In genomic region chr1:1911390-1912041, GRCh38 we compare ENCODE assay signal across 31 cellular contexts. TPM values are rescaled to one million over a fixed set of nuclear protein-coding genes. Genes with fewer than 3 reads are reported as not detected.
DNase-seq lines count a peak whose midpoint lies in the region; ATAC-seq, FAIRE-seq and TF ChIP-seq lines count a peak whose summit lies in the region.
"Had no signal": no experiment of that assay in that cellular context is flagged by ENCODE, and none has a peak within 500 bp of the region (broad histone marks: within the 10 kb centered on the region; RNA-seq: fewer than 3 reads in every experiment).

No MANE protein-coding gene starts in this region.

- H3K4ac ChIP-seq in H9 (ENCODE audit: low read depth, low read length) (no peak overlapping the region), H1 (replicated peaks; ENCODE audit: insufficient read length, low read depth, low read length) (peak overlapping the region; percentile 91)

- H4K8ac ChIP-seq in H9 (replicated peaks; ENCODE audit: insufficient read length, low read depth, low read length) (no peak overlapping the region), H1 (ENCODE audit: extremely low read depth, insufficient read depth, low read length) (no peak overlapping the region; the same call in 1 of the 2 replicates)

- H2BK12ac ChIP-seq in H9 (ENCODE audit: insufficient read length, low read depth, low read length) (no peak overlapping the region), H1 (ENCODE audit: low read depth, low read length) (0 out of 2 replicates have a peak overlapping the region, but pooled peaks have one; percentile 17)

- no peak for DNase-seq in activated naive CD4-positive, alpha-beta T cell treated with anti-CD3 and anti-CD28 coated beads, Interleukin-2, amount 10 ng/mL, durations not matched to agents 7 days and 5 days
- no peak for DNase-seq in activated naive CD4-positive, alpha-beta T cell treated with anti-CD3 and anti-CD28 coated beads, Interleukin-2, amount 50 U/mL, for 72 hours (ENCODE audit: low spot score in 2 of 2)
- DNase-seq in H9, result peak; percentile 27
- no peak for DNase-seq in H1 (ENCODE audit: low read depth in 1 of 2, low spot score in 2 of 2)
- DNase-seq in neural progenitor cell (ENCODE audit: low spot score), result no peak
- DNase-seq in NCI-H1048 (lab: John Stamatoyannopoulos, UW), result no peak
- no peak for DNase-seq in 8988T
- DNase-seq in lower lobe of right lung, result no peak
- DNase-seq: activated CD4-positive, alpha-beta T cell treated with anti-CD3 and anti-CD28 coated beads, Interleukin-2, amount 50 U/mL, for 4 hours; Calu3; cerebellar nuclear complex; DMS79 treated with DMSO at 0.1 percent for 48 hours; heart right ventricle; NCI-H1417; NCI-H2029 treated with DMSO at 0.1 percent for 48 hours; NCI-H526 treated with DMSO at 0.1 percent for 48 hours; PC-9; SHP77 treated with DMSO at 0.1 percent for 48 hours; substantia nigra; T-helper 9 cell; upper lobe of right lung; WERI-Rb-1 had no signal

- H4K20me1 ChIP-seq in H9 (ENCODE audit: control insufficient read depth, insufficient read depth, insufficient read length) (no peaks in the 10 kb centered on the region), H1 (replicated peaks in 1 of 2; ENCODE audit: control insufficient read depth in 1 of 2, insufficient read depth in 2 of 2, low read length in 2 of 2) (no peaks in the 10 kb centered on the region), neural progenitor cell (ENCODE audit: low read depth) (no peaks in the 10 kb centered on the region)
- H4K20me1 ChIP-seq: BLaER1 had no signal

- ATAC-seq in activated naive CD4-positive, alpha-beta T cell treated with anti-CD3 and anti-CD28 coated beads, Interleukin-2, amount 50 U/mL, for 72 hours, result no peak
- no peak for ATAC-seq in lower lobe of right lung
- ATAC-seq: activated T-helper 17 cell treated with anti-CD3 and anti-CD28 coated beads, Interleukin-2, amount 50 U/mL, for 72 hours; heart right ventricle; K562; upper lobe of right lung had no signal

- H3K79me2 ChIP-seq in H9 (ENCODE audit: insufficient read depth, low read length) (no peaks in the 10 kb centered on the region), H1 (ENCODE audit: control insufficient read depth in 1 of 2, insufficient read depth in 2 of 2, low read length in 2 of 2) (no peaks in the 10 kb centered on the region), neural progenitor cell (ENCODE audit: low read depth) (no peaks in the 10 kb centered on the region)

- H2BK120ac ChIP-seq in H9 (ENCODE audit: low read depth, low read length, poor library complexity, severe bottlenecking) (no peak overlapping the region), H1 (replicated peaks; ENCODE audit: low read depth, low read length) (no peak overlapping the region)

- H3K9me3 ChIP-seq in H9 (ENCODE audit: control insufficient read depth, low read depth, low read length), result no peaks in the 10 kb centered on the region
- H3K9me3 ChIP-seq in H1 (ENCODE audit: insufficient read depth in 2 of 2, low read depth in 1 of 2, low read length in 1 of 2), result no peaks in the 10 kb centered on the region
- H3K9me3 ChIP-seq in neural progenitor cell (ENCODE audit: low read depth), result no peaks in the 10 kb centered on the region
- no peaks in the 10 kb centered on the region for H3K9me3 ChIP-seq in lower lobe of right lung
- H3K9me3 ChIP-seq: BLaER1, HAP-1, heart right ventricle, upper lobe of right lung had no signal

- no peak overlapping the region for H3K56ac ChIP-seq in H9 (ENCODE audit: insufficient read length, low read depth, low read length)
- H3K56ac ChIP-seq in H1 (replicated peaks; ENCODE audit: insufficient read length, low read depth, low read length), result no peak overlapping the region

- peaks cover 6% of the 10 kb centered on the region for H3K23me2 ChIP-seq in H9 (ENCODE audit: insufficient read length, low read depth, low read length, poor library complexity, severe bottlenecking)
- H3K23me2 ChIP-seq in H1 (ENCODE audit: low read depth, low read length), result peaks cover 5% of the 10 kb centered on the region; the same call in 1 of the 2 replicates

- H3K36me3 ChIP-seq in H1 (ENCODE audit: control insufficient read depth in 2 of 4, insufficient read depth in 4 of 4, low read length in 3 of 4) (no peaks in the 10 kb centered on the region), neural progenitor cell (no peaks in the 10 kb centered on the region), lower lobe of right lung (no peaks in the 10 kb centered on the region)
- H3K36me3 ChIP-seq: BLaER1, HAP-1, heart right ventricle, upper lobe of right lung, WERI-Rb-1 had no signal

- H3K4me3 Mint-ChIP-seq in activated naive CD4-positive, alpha-beta T cell treated with anti-CD3 and anti-CD28 coated beads, Interleukin-2, amount 10 ng/mL, durations not matched to agents 7 days and 5 days, result peak overlapping the region; percentile 12
- H3K4me3 Mint-ChIP-seq in H9 (peak overlapping the region in 1 of 2 experiments; percentile 56; a peak in 2 of 5 replicates), neural progenitor cell (peak overlapping the region; percentile 74)
- H3K4me3 Mint-ChIP-seq: activated T-helper 17 cell treated with anti-CD3 and anti-CD28 coated beads, Interleukin-2, amount 50 U/mL, for 72 hours had no signal

- peaks cover 42% of the 10 kb centered on the region for H3K27me3 Mint-ChIP-seq in activated naive CD4-positive, alpha-beta T cell treated with anti-CD3 and anti-CD28 coated beads, Interleukin-2, amount 10 ng/mL, durations not matched to agents 7 days and 5 days
- H3K27me3 Mint-ChIP-seq in H9 (ENCODE audit: low read depth) (peaks cover 2% of the 10 kb centered on the region; the same call in 1 of the 2 replicates), neural progenitor cell (ENCODE audit: insufficient read depth, low read depth) (peaks cover 13% of the 10 kb centered on the region)
- H3K27me3 Mint-ChIP-seq: activated T-helper 17 cell treated with anti-CD3 and anti-CD28 coated beads, Interleukin-2, amount 50 U/mL, for 72 hours had no signal

- intact Hi-C loops in lower lobe of right lung (cut with DNase I), result no loop called here

- no peak overlapping the region for H3K27ac ChIP-seq in H9 (ENCODE audit: insufficient read length, low read depth, low read length)
- H3K27ac ChIP-seq in H1 (ENCODE audit: low read depth, low read length), result no peak overlapping the region
- no peak overlapping the region for H3K27ac ChIP-seq in neural progenitor cell
- H3K27ac ChIP-seq in lower lobe of right lung, result no peak overlapping the region
- H3K27ac ChIP-seq: BLaER1, heart right ventricle, PC-9, upper lobe of right lung, WERI-Rb-1 had no signal

- WGBS in H9 (ENCODE audit: extremely low coverage, insufficient read length, low lambda C conversion rate), result no CpG with 5 or more reads among the region's 11 CpGs
- WGBS in H1 (ENCODE audit: extremely low coverage in 1 of 2, insufficient coverage in 1 of 2, insufficient read length in 1 of 2, insufficient replicate concordance in 2 of 2, low coverage in 1 of 2, low lambda C conversion rate in 2 of 2, missing lambda C conversion rate in 1 of 2), 2 experiments, result 94% methylated on average over 11 of the region's 11 CpGs; no CpG with 5 or more reads in 1 of the 2 experiments

- peak overlapping the region; percentile 62 for H3K27ac Mint-ChIP-seq in activated naive CD4-positive, alpha-beta T cell treated with anti-CD3 and anti-CD28 coated beads, Interleukin-2, amount 10 ng/mL, durations not matched to agents 7 days and 5 days
- H3K27ac Mint-ChIP-seq in activated naive CD4-positive, alpha-beta T cell treated with anti-CD3 and anti-CD28 coated beads, Interleukin-2, amount 50 U/mL, for 72 hours, result no peak overlapping the region
- H3K27ac Mint-ChIP-seq in H9 (peak overlapping the region in 1 of 3 experiments; percentile 82; a peak in 1 of 7 replicates), neural progenitor cell (no peak overlapping the region)
- H3K27ac Mint-ChIP-seq: activated T-helper 17 cell treated with anti-CD3 and anti-CD28 coated beads, Interleukin-2, amount 50 U/mL, for 72 hours had no signal

- H3T11ph ChIP-seq in H9 (ENCODE audit: low read length), result no peak overlapping the region

- H3K4me2 ChIP-seq in H9 (ENCODE audit: insufficient read depth, insufficient read length, low read length) (no peak overlapping the region), H1 (ENCODE audit: insufficient read depth in 1 of 2, low read depth in 2 of 2, low read length in 2 of 2) (no peak overlapping the region), neural progenitor cell (no peak overlapping the region)
- H3K4me2 ChIP-seq: PC-9, smooth muscle cell had no signal

- no peaks in the 10 kb centered on the region for H3K36me3 Mint-ChIP-seq in activated naive CD4-positive, alpha-beta T cell treated with anti-CD3 and anti-CD28 coated beads, Interleukin-2, amount 10 ng/mL, durations not matched to agents 7 days and 5 days
- H3K36me3 Mint-ChIP-seq in activated naive CD4-positive, alpha-beta T cell treated with anti-CD3 and anti-CD28 coated beads, Interleukin-2, amount 50 U/mL, for 72 hours, result no peaks in the 10 kb centered on the region
- H3K36me3 Mint-ChIP-seq in H9 (ENCODE audit: insufficient read depth in 1 of 3, low read depth in 3 of 3) (no peaks in the 10 kb centered on the region), neural progenitor cell (no peaks in the 10 kb centered on the region)

- POLR2A ChIA-PET in H1 (lab: Charles Lee; ENCODE audit: partially characterized antibody), result interaction anchor here (1.2 to 1.3 kb wide), 2 partner anchors 17 to 132 kb away, joined by 3 to 4 read pairs; no protein-coding TSS in a partner anchor

- no peak overlapping the region for H2AK5ac ChIP-seq in H9 (ENCODE audit: insufficient read length, low read length)
- no peak overlapping the region; the same call in 1 of the 2 replicates for H2AK5ac ChIP-seq in H1 (ENCODE audit: low read depth, low read length)

- H3K14ac ChIP-seq in H9 (ENCODE audit: insufficient read depth, low read length) (no peak overlapping the region), H1 (ENCODE audit: insufficient read length) (no peak overlapping the region)

- H2BK20ac ChIP-seq in H9 (ENCODE audit: low read depth, low read length, poor library complexity, severe bottlenecking) (no peak overlapping the region), H1 (ENCODE audit: low read length) (no peak overlapping the region)

- H3F3A ChIP-seq in neural progenitor cell (ENCODE audit: low read depth), result peaks cover 9% of the 10 kb centered on the region

- no peaks in the 10 kb centered on the region for H3K9me3 Mint-ChIP-seq in activated naive CD4-positive, alpha-beta T cell treated with anti-CD3 and anti-CD28 coated beads, Interleukin-2, amount 10 ng/mL, durations not matched to agents 7 days and 5 days
- H3K9me3 Mint-ChIP-seq in activated naive CD4-positive, alpha-beta T cell treated with anti-CD3 and anti-CD28 coated beads, Interleukin-2, amount 50 U/mL, for 72 hours, result no peaks in the 10 kb centered on the region
- no peaks in the 10 kb centered on the region for H3K9me3 Mint-ChIP-seq in H9
- no peaks in the 10 kb centered on the region for H3K9me3 Mint-ChIP-seq in neural progenitor cell
- H3K9me3 Mint-ChIP-seq: activated T-helper 17 cell treated with anti-CD3 and anti-CD28 coated beads, Interleukin-2, amount 50 U/mL, for 72 hours had no signal

- H3K9ac ChIP-seq in H9 (ENCODE audit: extremely low read depth, insufficient read length, low read length) (no peak overlapping the region), H1 (replicated peaks in 1 of 4; ENCODE audit: extremely low read depth in 1 of 4, low read depth in 3 of 4, low read length in 3 of 4) (no peak overlapping the region), neural progenitor cell (no peak overlapping the region)

- H4K5ac ChIP-seq in H9 (ENCODE audit: insufficient read length, low read depth, low read length), result no peak overlapping the region
- H4K5ac ChIP-seq in H1 (ENCODE audit: insufficient read length, low read depth, low read length), result no peak overlapping the region

- no peaks in the 10 kb centered on the region for H3K79me1 ChIP-seq in H9 (ENCODE audit: insufficient read depth, low read depth, low read length, poor library complexity, severe bottlenecking)
- H3K79me1 ChIP-seq in H1 (ENCODE audit: low read depth, low read length), result no peaks in the 10 kb centered on the region

- H3K27me3 ChIP-seq in H9 (ENCODE audit: insufficient read depth, low read length) (no peaks in the 10 kb centered on the region), H1 (replicated peaks in 1 of 4; ENCODE audit: control insufficient read depth in 3 of 4, extremely low read depth in 1 of 4, insufficient read depth in 3 of 4, low read length in 3 of 4) (no peaks in the 10 kb centered on the region; a peak in 1 of 7 replicates), neural progenitor cell (no peaks in the 10 kb centered on the region), lower lobe of right lung (ENCODE audit: low read depth) (no peaks in the 10 kb centered on the region)
- H3K27me3 ChIP-seq: BLaER1, heart right ventricle, upper lobe of right lung had no signal

- CTCF ChIA-PET in activated naive CD4-positive, alpha-beta T cell treated with anti-CD3 and anti-CD28 coated beads, Interleukin-2, amount 10 ng/mL, durations not matched to agents 7 days and 5 days (lab: Charles Lee), result no interaction called here
- CTCF ChIA-PET in H1 (lab: Charles Lee; ENCODE audit: partially characterized antibody), result interaction anchor here (0.5 to 9.7 kb wide), 4 partner anchors 44 to 163 kb away, joined by 3 to 74 read pairs (median 5); no protein-coding TSS in a partner anchor

- H2AFZ ChIP-seq in H9 (ENCODE audit: low read length) (no peak overlapping the region), H1 (ENCODE audit: low read length) (no peak overlapping the region), neural progenitor cell (replicated peaks) (no peak overlapping the region)
- H2AFZ ChIP-seq: PC-9 had no signal

- no peak for TF ChIP-seq EP300 in H1 (IDR thresholded peaks at IDR 0.05; ENCODE audit: borderline replicate concordance in 1 of 2, low read depth in 2 of 2, low read length in 2 of 2)

- H3K4me1 Mint-ChIP-seq in activated naive CD4-positive, alpha-beta T cell treated with anti-CD3 and anti-CD28 coated beads, Interleukin-2, amount 10 ng/mL, durations not matched to agents 7 days and 5 days, result peaks cover 15% of the 10 kb centered on the region
- H3K4me1 Mint-ChIP-seq in H9, result peaks cover 13 to 28% of the 10 kb centered on the region in 2 experiments
- peaks cover 18% of the 10 kb centered on the region for H3K4me1 Mint-ChIP-seq in neural progenitor cell

- no peak overlapping the region for H3K18ac ChIP-seq in H9 (ENCODE audit: insufficient read length, low read depth, low read length)
- no peak overlapping the region for H3K18ac ChIP-seq in H1 (ENCODE audit: extremely low read depth, low read length)

- H4K91ac ChIP-seq in H9 (ENCODE audit: insufficient read length, low read depth, low read length) (no peak overlapping the region), H1 (replicated peaks; ENCODE audit: insufficient read length, low read length) (no peak overlapping the region)

- TF ChIP-seq POLR2A in H1 (IDR thresholded peaks at IDR 0.05; ENCODE audit: control extremely low read depth in 1 of 2, low read depth in 2 of 2, low read length in 2 of 2), result no peak

- TF ChIP-seq RAD21 in H1 (IDR thresholded peaks at IDR 0.05 in 1 of 2, conservative IDR thresholded peaks at IDR 0.05 in 1 of 2; ENCODE audit: low read depth in 2 of 2, low read length in 2 of 2), result no peak

- no peak overlapping the region for H2BK5ac ChIP-seq in H9 (ENCODE audit: insufficient read length, low read length)
- no peak overlapping the region for H2BK5ac ChIP-seq in H1 (ENCODE audit: low read depth, low read length)

- no peak overlapping the region for H3K4me3 ChIP-seq in H1 (ENCODE audit: extremely low read depth in 1 of 4, insufficient read depth in 2 of 4, low read depth in 3 of 4, low read length in 4 of 4)
- H3K4me3 ChIP-seq in neural progenitor cell, result no peak overlapping the region
- no peak overlapping the region for H3K4me3 ChIP-seq in lower lobe of right lung
- H3K4me3 ChIP-seq: BLaER1, HAP-1, heart right ventricle, K562, PC-9, smooth muscle cell, upper lobe of right lung had no signal

- TF ChIP-seq CTCF in H9 (conservative IDR thresholded peaks at IDR 0.05) (no peak), H1 (IDR thresholded peaks at IDR 0.05; ENCODE audit: control extremely low read depth in 1 of 3, insufficient read depth in 1 of 3, low read depth in 1 of 3, low read length in 3 of 3) (no peak), neural progenitor cell (IDR thresholded peaks at IDR 0.05) (no peak), lower lobe of right lung (IDR thresholded peaks at IDR 0.05) (no peak)

- H3K4me1 ChIP-seq in H9 (ENCODE audit: insufficient read depth, low read length) (no peaks in the 10 kb centered on the region), H1 (replicated peaks in 1 of 4; ENCODE audit: control insufficient read depth in 3 of 4, insufficient read depth in 4 of 4, low read length in 3 of 4) (peaks cover 0 to 14% (median 7%) of the 10 kb centered on the region in 4 experiments; a peak in 5 of 7 replicates), neural progenitor cell (peaks cover 8% of the 10 kb centered on the region), lower lobe of right lung (peaks cover 13% of the 10 kb centered on the region)

- no peak for FAIRE-seq in H1 (lab: Jason Lieb, UNC)
- FAIRE-seq: HTR-8/SVneo, K562 had no signal

- H2BK15ac ChIP-seq in H9 (ENCODE audit: low read depth, low read length), result no peak overlapping the region
- no peak overlapping the region for H2BK15ac ChIP-seq in H1 (ENCODE audit: low read length)

- H3K23ac ChIP-seq in H9 (ENCODE audit: insufficient read length, low read depth, low read length) (no peak overlapping the region), H1 (ENCODE audit: insufficient read length) (no peak overlapping the region)

RNA-seq across cellular contexts. Expression of gene CALML6, which starts 3.5 kb away (rescaled TPM):
- 1 to 10 TPM; 1.4 to 2.6 TPM for total RNA-seq in activated naive CD4-positive, alpha-beta T cell treated with anti-CD3 and anti-CD28 coated beads, Interleukin-2, amount 50 U/mL, for 72 hours
- total RNA-seq in H9 (2021), result 1.4 and 1.7 TPM in 2 replicates
- 0.92 and 1.3 TPM in 2 replicates for total RNA-seq in H1 (2021; fragmentation: NEBNext Ultra II Directional; extraction: Animal tissue kit (Norgen Biotek cat#: 25700))
- polyA plus RNA-seq in H1 (2011; rRNA removed), result 0.54 and 0.96 TPM in 2 replicates
- 1.4 TPM for polyA plus RNA-seq in H1 (2011; cell fraction: cytosol; rRNA removed)
- polyA plus RNA-seq in H1 (2011; cell fraction: nucleus; rRNA removed), result 4.8 TPM
- 1.3 to 1.9 TPM (median 1.7 TPM) in 4 replicates for polyA plus RNA-seq in H1 (2012, experiment 1 of 2)
- polyA plus RNA-seq in H1 (2012, experiment 2 of 2), result 0.84 TPM
- 0.65 TPM for polyA plus RNA-seq in H1 (2013, experiment 1 of 2)
- polyA plus RNA-seq in H1 (2013, experiment 2 of 2), result 0.63 TPM
- 0.09 and 0.15 TPM in 2 replicates for polyA minus RNA-seq in H1 (2011; rRNA and poly(A)+ RNA removed)
- not detected for polyA minus RNA-seq in H1 (2011; cell fraction: cytosol; rRNA and poly(A)+ RNA removed)
- 1.5 TPM for polyA minus RNA-seq in H1 (2011; cell fraction: nucleus; rRNA and poly(A)+ RNA removed)
- total RNA-seq in neural progenitor cell (ENCODE audit: low replicate concordance), result 0.53 TPM in 1 of 2 replicates, not detected in the other
- not detected for total RNA-seq in lower lobe of right lung
- total RNA-seq: epithelial cell of proximal tubule, K562, M059J had no signal

RNA-seq across cellular contexts. Expression of gene TMEM52, which starts 7.6 kb away (rescaled TPM):
- 1 to 10 TPM in 1 of 2 donors, under 1 TPM in 1; 0.64 to 1.5 TPM for total RNA-seq in activated naive CD4-positive, alpha-beta T cell treated with anti-CD3 and anti-CD28 coated beads, Interleukin-2, amount 50 U/mL, for 72 hours
- total RNA-seq in H9 (2021) (9.6 and 11.3 TPM in 2 replicates), neural progenitor cell (ENCODE audit: low replicate concordance) (2.9 and 7.4 TPM in 2 replicates), lower lobe of right lung (1.4 TPM)
- 14.6 and 15.0 TPM in 2 replicates for total RNA-seq in H1 (2021; fragmentation: NEBNext Ultra II Directional; extraction: Animal tissue kit (Norgen Biotek cat#: 25700))
- 30.2 and 46.3 TPM in 2 replicates for polyA plus RNA-seq in H1 (2011; rRNA removed)
- 20.9 TPM for polyA plus RNA-seq in H1 (2011; cell fraction: cytosol; rRNA removed)
- 36.1 TPM for polyA plus RNA-seq in H1 (2011; cell fraction: nucleus; rRNA removed)
- 8.4 to 15.3 TPM (median 14.6 TPM) in 4 replicates for polyA plus RNA-seq in H1 (2012, experiment 1 of 2)
- 15.3 TPM for polyA plus RNA-seq in H1 (2012, experiment 2 of 2)
- 21.5 TPM for polyA plus RNA-seq in H1 (2013, experiment 1 of 2)
- 22.3 TPM for polyA plus RNA-seq in H1 (2013, experiment 2 of 2)
- polyA minus RNA-seq in H1 (2011; rRNA and poly(A)+ RNA removed), result 5.1 and 6.6 TPM in 2 replicates
- polyA minus RNA-seq in H1 (2011; cell fraction: cytosol; rRNA and poly(A)+ RNA removed), result 6.2 TPM
- polyA minus RNA-seq in H1 (2011; cell fraction: nucleus; rRNA and poly(A)+ RNA removed), result 11.6 TPM
- total RNA-seq: M059J, osteoblast had no signal

RNA-seq across cellular contexts. Expression of gene GNB1, which starts 20.6 kb away (rescaled TPM):
- 100 to 1,000 TPM; 267 to 358 TPM for total RNA-seq in activated naive CD4-positive, alpha-beta T cell treated with anti-CD3 and anti-CD28 coated beads, Interleukin-2, amount 50 U/mL, for 72 hours
- 382 and 400 TPM in 2 replicates for total RNA-seq in H9 (2021)
- total RNA-seq in H1 (2021; fragmentation: NEBNext Ultra II Directional; extraction: Animal tissue kit (Norgen Biotek cat#: 25700)), result 382 and 394 TPM in 2 replicates
- polyA plus RNA-seq in H1 (2011; rRNA removed), result 343 and 372 TPM in 2 replicates
- polyA plus RNA-seq in H1 (2011; cell fraction: cytosol; rRNA removed), result 391 TPM
- 286 TPM for polyA plus RNA-seq in H1 (2011; cell fraction: nucleus; rRNA removed)
- polyA plus RNA-seq in H1 (2012, experiment 1 of 2), result 256 to 341 TPM (median 318 TPM) in 4 replicates
- polyA plus RNA-seq in H1 (2012, experiment 2 of 2), result 110 TPM
- 180 TPM for polyA plus RNA-seq in H1 (2013, experiment 1 of 2)
- polyA plus RNA-seq in H1 (2013, experiment 2 of 2), result 186 TPM
- polyA minus RNA-seq in H1 (2011; rRNA and poly(A)+ RNA removed), result 482 and 536 TPM in 2 replicates
- polyA minus RNA-seq in H1 (2011; cell fraction: cytosol; rRNA and poly(A)+ RNA removed), result 250 TPM
- polyA minus RNA-seq in H1 (2011; cell fraction: nucleus; rRNA and poly(A)+ RNA removed), result 104 TPM
- total RNA-seq in neural progenitor cell (ENCODE audit: low replicate concordance), result 175 and 197 TPM in 2 replicates
- 341 TPM for total RNA-seq in lower lobe of right lung
